ENCODE assay signal across 1 cellular context in genomic region chr5:33997331-33997983, GRCh38.
TF ChIP-seq lines count a peak whose summit lies in the region.

No MANE protein-coding gene starts in this region.

TF ChIP-seq in endothelial cell of umbilical vein, 7 proteins besides CTCF, POLR2A, EP300 and RAD21 (continued from another document):
- no peak for TF ChIP-seq FOS (IDR thresholded peaks at IDR 0.05; ENCODE audit: borderline replicate concordance, insufficient read depth, low read length)
- TF ChIP-seq MAX (IDR thresholded peaks at IDR 0.05; ENCODE audit: insufficient read depth, insufficient read length): no peak
- TF ChIP-seq JUN (IDR thresholded peaks at IDR 0.05; ENCODE audit: borderline replicate concordance, insufficient read depth, insufficient read length, low read depth): no peak
- TF ChIP-seq EZH2 (IDR thresholded peaks at IDR 0.05; ENCODE audit: borderline replicate concordance, low read depth, low read length, severe bottlenecking): no peak
TF ChIP-seq in endothelial cell of umbilical vein: peak in this region for 0.
